ENCODE assay signal across 19 cellular contexts in genomic region chr3:107211608-107212007, GRCh38.
DNase-seq lines count a peak whose midpoint lies in the region; ATAC-seq and TF ChIP-seq lines count a peak whose summit lies in the region.
"Had no signal": no experiment of that assay in that cellular context is flagged by ENCODE, and none has a peak within 500 bp of the region (broad histone marks: within the 10 kb centered on the region; RNA-seq: fewer than 3 reads in every experiment).

No MANE protein-coding gene starts in this region.

- DNase-seq in M059J (ENCODE audit: low read depth) (peak; percentile 47), RWPE2 (ENCODE audit: low spot score) (no peak), foreskin keratinocyte (peak; percentile 88 to 93), superior temporal gyrus (ENCODE audit: extremely low spot score) (peak; percentile 62), occipital lobe (lab: John Stamatoyannopoulos, UW) (no peak), D341Med (ENCODE audit: low spot score) (no peak), G401 (ENCODE audit: low spot score) (no peak)
- DNase-seq: BE2C; Calu3; CD4-positive, alpha-beta memory T cell; DND-41; GDM1; NCI-H1417; NCI-H2029; NCI-H510A treated with DMSO at 0.1 percent for 48 hours; NCI-H82 had no signal

- H3K4me1 ChIP-seq in RWPE2 (ENCODE audit: insufficient read depth, poor library complexity, severe bottlenecking) (peaks cover 51% of the 10 kb centered on the region), foreskin keratinocyte (peaks cover 52% of the 10 kb centered on the region)

- no peaks in the 10 kb centered on the region for H3K9me3 ChIP-seq in RWPE2 (ENCODE audit: severe bottlenecking)
- H3K9me3 ChIP-seq: BE2C had no signal

- H3K27me3 ChIP-seq in RWPE2 (ENCODE audit: insufficient read depth, poor library complexity, severe bottlenecking) (no peaks in the 10 kb centered on the region), foreskin keratinocyte (no peaks in the 10 kb centered on the region)
- H3K27me3 ChIP-seq: BE2C had no signal

- peak; percentile 14; the same call in 1 of the 3 replicates for ATAC-seq in RWPE2 (ENCODE audit: low read depth)
- peak; percentile 86 for ATAC-seq in foreskin keratinocyte
- ATAC-seq: GM12878, HCT116, Right ventricle myocardium inferior had no signal

- H3K27ac ChIP-seq in RWPE2 (ENCODE audit: poor library complexity, severe bottlenecking): peak overlapping the region; percentile 40
- H3K27ac ChIP-seq in foreskin keratinocyte: peak overlapping the region; percentile 98

- H3K4me3 ChIP-seq in RWPE2 (ENCODE audit: severe bottlenecking): no peak overlapping the region
- H3K4me3 ChIP-seq: GM12878 had no signal

- in situ Hi-C loops in G401 (cut with HindIII; ENCODE audit: low sequenced_read_pairs): no loop called here

- no peaks in the 10 kb centered on the region for H3K36me3 ChIP-seq in RWPE2 (ENCODE audit: low read depth)
- H3K36me3 ChIP-seq: BE2C had no signal

- TF ChIP-seq CTCF in RWPE2 (IDR thresholded peaks at IDR 0.05; ENCODE audit: poor library complexity, severe bottlenecking) (no peak), foreskin keratinocyte (conservative IDR thresholded peaks at IDR 0.05) (no peak)

Comparison
In these comparisons a context has a peak if more than half of its experiments do, and no peak if none do; other contexts are left out.
1. DNase-seq: peak in M059J (single experiment), foreskin keratinocyte (2 of 2) and superior temporal gyrus (single experiment); none in RWPE2 (single experiment), occipital lobe (single experiment), D341Med (single experiment) and G401 (single experiment).